In genomic region chr20:433300-433975, GRCh38 we compare ENCODE assay signal across 7 cellular contexts. TPM values are rescaled to one million over a fixed set of nuclear protein-coding genes. Genes with fewer than 3 reads are reported as not detected.
A peak's percentile ranks its signal among the peaks of the same experiment; 100 is the strongest.
DNase-seq lines count a peak whose midpoint lies in the region; ATAC-seq and TF ChIP-seq lines count a peak whose summit lies in the region.

No MANE protein-coding gene starts in this region.

- no peaks in the 10 kb centered on the region for H3K9me3 Mint-ChIP-seq in activated CD4-positive, alpha-beta T cell treated with anti-CD3 and anti-CD28 coated beads for 36 hours (ENCODE audit: low read depth)

- peaks cover 65% of the 10 kb centered on the region for H3K36me3 Mint-ChIP-seq in activated CD4-positive, alpha-beta T cell treated with anti-CD3 and anti-CD28 coated beads for 36 hours (ENCODE audit: low read depth)

- H3K27ac ChIP-seq in foreskin keratinocyte = no peak overlapping the region

- H3K27me3 ChIP-seq in foreskin keratinocyte = no peaks in the 10 kb centered on the region

- POLR2A ChIA-PET in activated CD4-positive, alpha-beta T cell treated with anti-CD3 and anti-CD28 coated beads for 36 hours (lab: Charles Lee) = interaction anchor here (1.0 kb wide), 1 partner anchor 17 kb away, joined by 5 read pairs; no protein-coding TSS in a partner anchor

- peak; percentile 55 for TF ChIP-seq POLR2A in GM19193 (IDR thresholded peaks at IDR 0.05; ENCODE audit: extremely low read depth, insufficient read depth, insufficient read length)

- peaks cover 4% of the 10 kb centered on the region for H3K4me1 ChIP-seq in foreskin keratinocyte

- CTCF ChIA-PET in activated CD4-positive, alpha-beta T cell treated with anti-CD3 and anti-CD28 coated beads for 36 hours (lab: Charles Lee) = interaction anchor here (0.6 to 1.1 kb wide), 3 partner anchors 29 to 136 kb away, joined by 3 to 4 read pairs (median 3); partner anchors contain the start of gene TBC1D20

- no peak for TF ChIP-seq CTCF in foreskin keratinocyte (conservative IDR thresholded peaks at IDR 0.05)

- no peaks in the 10 kb centered on the region for H3K27me3 Mint-ChIP-seq in activated CD4-positive, alpha-beta T cell treated with anti-CD3 and anti-CD28 coated beads for 36 hours

- peak; percentile 86 for DNase-seq in activated CD4-positive, alpha-beta T cell treated with anti-CD3 and anti-CD28 coated beads for 36 hours
- DNase-seq in foreskin keratinocyte = peak in 1 of 2 donors; percentile 56
- peak; percentile 52 for DNase-seq in stimulated activated CD8-positive, alpha-beta memory T cell treated with anti-CD3 and anti-CD28 coated beads, Interleukin-4, amount 100 ng/mL, for 24 hours (ENCODE audit: low read depth)
- no peak for DNase-seq in DMS153 treated with DMSO at 0.1 percent for 48 hours (lab: John Stamatoyannopoulos, UW; ENCODE audit: unreplicated experiment)
- no peak for DNase-seq in NCI-H446 (lab: John Stamatoyannopoulos, UW)

- H3K4me3 Mint-ChIP-seq in activated CD4-positive, alpha-beta T cell treated with anti-CD3 and anti-CD28 coated beads for 36 hours = peak overlapping the region; percentile 51

- intact Hi-C loops in activated CD4-positive, alpha-beta T cell treated with anti-CD3 and anti-CD28 coated beads for 36 hours (cut with DNase I, micrococcal nuclease) = loop anchor here (1.0 to 2.0 kb wide), 6 partner anchors 25 to 108 kb away; partner anchors contain the start of genes RBCK1 (in 2 of the 2), TBC1D20 (in 2 of the 2) and SOX12 (in 1 of the 2)

- ATAC-seq in HG03064 (IDR thresholded peaks at IDR 0.05; ENCODE audit: low read depth, unreplicated experiment) = peak; percentile 65
- peak; percentile 86 for ATAC-seq in activated CD4-positive, alpha-beta T cell treated with anti-CD3 and anti-CD28 coated beads for 36 hours
- ATAC-seq in foreskin keratinocyte = peak; percentile 81

- peaks cover 67% of the 10 kb centered on the region for H3K4me1 Mint-ChIP-seq in activated CD4-positive, alpha-beta T cell treated with anti-CD3 and anti-CD28 coated beads for 36 hours

- peak overlapping the region; percentile 94 for H3K27ac Mint-ChIP-seq in activated CD4-positive, alpha-beta T cell treated with anti-CD3 and anti-CD28 coated beads for 36 hours

RNA-seq across cellular contexts. Expression of gene RBCK1, which starts 25.3 kb away (rescaled TPM):
- 100 to 1,000 TPM; 130 to 149 TPM for total RNA-seq in activated CD4-positive, alpha-beta T cell treated with anti-CD3 and anti-CD28 coated beads for 36 hours
- 81.2 and 198 TPM in 2 replicates for total RNA-seq in foreskin keratinocyte
- polyA plus RNA-seq in foreskin keratinocyte = 115 and 292 TPM in 2 replicates

RNA-seq across cellular contexts. Expression of gene TBC1D20, which starts 28.9 kb away (rescaled TPM):
- total RNA-seq in activated CD4-positive, alpha-beta T cell treated with anti-CD3 and anti-CD28 coated beads for 36 hours = 10 to 100 TPM; 20.9 to 25.2 TPM
- total RNA-seq in foreskin keratinocyte = 23.0 and 28.8 TPM in 2 replicates
- 14.7 and 16.4 TPM in 2 replicates for polyA plus RNA-seq in foreskin keratinocyte

RNA-seq across cellular contexts. Expression of gene TRIB3, which starts 52.9 kb away (rescaled TPM):
- total RNA-seq in activated CD4-positive, alpha-beta T cell treated with anti-CD3 and anti-CD28 coated beads for 36 hours = 10 to 100 TPM; 60.9 to 63.0 TPM
- total RNA-seq in foreskin keratinocyte = 72.4 and 207 TPM in 2 replicates
- polyA plus RNA-seq in foreskin keratinocyte = 74.9 and 203 TPM in 2 replicates

Comparison
In these comparisons a context has a peak if more than half of its experiments do, and no peak if none do; other contexts are left out.
1. DNase-seq: peak in activated CD4-positive, alpha-beta T cell treated with anti-CD3 and anti-CD28 coated beads for 36 hours (single experiment) and stimulated activated CD8-positive, alpha-beta memory T cell treated with anti-CD3 and anti-CD28 coated beads, Interleukin-4, amount 100 ng/mL, for 24 hours (single experiment); none in DMS153 treated with DMSO at 0.1 percent for 48 hours (single experiment) and NCI-H446 (0 of 2).
2. Peak in every context shown above with its lines, with median percentiles within 50 percentile points of each other: ATAC-seq.